14 cellular contexts compared by ENCODE assay signal in the genomic region with DNA sequence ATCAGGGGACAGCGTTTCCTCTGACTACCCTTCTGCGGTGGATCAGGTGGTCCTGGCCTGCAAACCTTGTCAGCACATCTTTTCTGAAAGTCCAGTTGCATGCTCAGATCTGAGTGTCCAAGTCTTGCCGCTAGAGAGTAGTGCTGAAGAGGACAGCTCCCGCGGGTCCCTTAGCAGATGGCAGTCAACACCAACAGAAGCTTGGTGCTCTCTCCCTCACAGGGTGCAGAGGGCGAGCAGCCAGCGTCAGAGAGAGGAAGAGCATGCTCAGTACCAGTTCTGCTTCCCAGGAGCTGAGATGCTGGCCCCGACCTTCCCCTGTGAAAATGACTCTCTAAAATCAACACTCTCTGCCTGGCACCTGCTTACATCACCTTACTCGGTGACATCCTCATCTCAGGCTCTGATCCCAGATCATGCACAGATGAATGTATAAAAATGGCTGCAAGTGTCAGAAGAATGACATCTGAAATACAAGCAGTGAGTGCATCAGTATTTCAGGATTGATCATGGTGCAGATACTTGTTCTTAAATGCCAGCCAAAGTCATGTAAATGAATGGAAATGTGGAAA.
DNase-seq lines count a peak whose midpoint lies in the region; ATAC-seq lines count a peak whose summit lies in the region.
"Had no signal": no experiment of that assay in that cellular context is flagged by ENCODE, and none has a peak within 500 bp of the region (broad histone marks: within the 10 kb centered on the region; RNA-seq: fewer than 3 reads in every experiment).

No MANE protein-coding gene starts in this region.

- H3K27me3 ChIP-seq in H7 (ENCODE audit: control insufficient read depth, insufficient read depth, low read length) (no peaks in the 10 kb centered on the region), mesenchymal stem cell (ENCODE audit: control insufficient read depth in 1 of 2, insufficient read depth in 1 of 2, low read length in 2 of 2) (peaks cover 0 to 53% of the 10 kb centered on the region in 2 experiments)

- H3K36me3 ChIP-seq in H7 (replicated peaks; ENCODE audit: control insufficient read depth, insufficient read depth, low read length) (no peaks in the 10 kb centered on the region), mesenchymal stem cell (ENCODE audit: control insufficient read depth in 1 of 2, insufficient read depth in 2 of 2, low read depth in 1 of 2, low read length in 2 of 2) (no peaks in the 10 kb centered on the region)
- H3K36me3 ChIP-seq: HAP-1, lower lobe of right lung had no signal

- no peaks in the 10 kb centered on the region for H3K4me1 ChIP-seq in mesenchymal stem cell (ENCODE audit: control insufficient read depth, insufficient read depth, low read depth, low read length)
- H3K4me1 ChIP-seq: HAP-1, lower lobe of right lung had no signal

- H3K4ac ChIP-seq in mesenchymal stem cell (ENCODE audit: low read depth in 1 of 2, low read length in 2 of 2), result no peak overlapping the region

- H2BK15ac ChIP-seq in mesenchymal stem cell (ENCODE audit: low read depth, poor library complexity, severe bottlenecking), result no peak overlapping the region

- H2AK5ac ChIP-seq in mesenchymal stem cell (ENCODE audit: low read length, severe bottlenecking), result no peak overlapping the region

- no peak overlapping the region for H3K27ac ChIP-seq in mesenchymal stem cell (ENCODE audit: low read length, poor library complexity, severe bottlenecking)
- H3K27ac ChIP-seq: lower lobe of right lung, skin epidermis had no signal

- no peak overlapping the region for H2BK120ac ChIP-seq in mesenchymal stem cell (ENCODE audit: low read depth, low read length)

- H4K91ac ChIP-seq in mesenchymal stem cell (ENCODE audit: low read length), result no peak overlapping the region

- no peaks in the 10 kb centered on the region for H3K79me1 ChIP-seq in mesenchymal stem cell (replicated peaks; ENCODE audit: low read length, poor library complexity, severe bottlenecking)

- no peak overlapping the region for H3K18ac ChIP-seq in mesenchymal stem cell (ENCODE audit: low read depth in 1 of 2, low read length in 2 of 2)

- H3K9ac ChIP-seq in mesenchymal stem cell (ENCODE audit: low read length), result no peak overlapping the region

- no peak overlapping the region for H2AFZ ChIP-seq in mesenchymal stem cell (ENCODE audit: low read depth, low read length)

- no peak overlapping the region for H3K14ac ChIP-seq in mesenchymal stem cell (ENCODE audit: low read length in 2 of 2)

- H3K4me3 ChIP-seq in H7 (ENCODE audit: insufficient read depth, low read depth, low read length), result no peak overlapping the region
- no peak overlapping the region for H3K4me3 ChIP-seq in mesenchymal stem cell (ENCODE audit: insufficient read depth in 1 of 2, low read depth in 1 of 2, low read length in 2 of 2)
- H3K4me3 ChIP-seq: HAP-1, lower lobe of right lung, skin epidermis had no signal

- H3K4me2 ChIP-seq in mesenchymal stem cell (ENCODE audit: low read length, poor library complexity, severe bottlenecking), result no peak overlapping the region

- peaks cover 14% of the 10 kb centered on the region for H3K9me3 ChIP-seq in mesenchymal stem cell (ENCODE audit: control insufficient read depth, low read length)
- H3K9me3 ChIP-seq: HAP-1, lower lobe of right lung had no signal

- no peak overlapping the region for H2BK12ac ChIP-seq in mesenchymal stem cell (ENCODE audit: low read length in 2 of 2)

- no peak overlapping the region for H4K8ac ChIP-seq in mesenchymal stem cell (ENCODE audit: low read length)

- 56% methylated on average over 8 of the region's 9 CpGs for WGBS in mesenchymal stem cell

- H3K23ac ChIP-seq in mesenchymal stem cell (ENCODE audit: low read length in 2 of 2), result no peak overlapping the region

- ATAC-seq in GM21390 (IDR thresholded peaks at IDR 0.05; ENCODE audit: unreplicated experiment) (no peak), HG02763 (IDR thresholded peaks at IDR 0.05; ENCODE audit: unreplicated experiment) (no peak)
- ATAC-seq: lower lobe of right lung had no signal

- H2BK5ac ChIP-seq in mesenchymal stem cell (ENCODE audit: low read depth, low read length, poor library complexity, severe bottlenecking), result no peak overlapping the region

- DNase-seq in H7 (peak; percentile 82), NCI-H1694 treated with DMSO at 0.1 percent for 48 hours (lab: John Stamatoyannopoulos, UW) (peak; percentile 37), cerebellar cortex (ENCODE audit: low spot score) (peak; percentile 71), mesenchymal stem cell (peak; percentile 7), NCI-H69 (lab: John Stamatoyannopoulos, UW) (no peak), amniotic stem cell (lab: John Stamatoyannopoulos, UW) (no peak)
- DNase-seq: activated CD4-positive, alpha-beta T cell treated with anti-CD3 and anti-CD28 coated beads, Interleukin-2, amount 10 ng/mL, durations not matched to agents 24 days and 14 days; lower lobe of right lung; NCI-H1930; SIG-M5 had no signal

Comparison
In these comparisons a context has a peak if more than half of its experiments do, and no peak if none do; other contexts are left out.
1. DNase-seq: peak in H7 (single experiment), NCI-H1694 treated with DMSO at 0.1 percent for 48 hours (single experiment), cerebellar cortex (single experiment) and mesenchymal stem cell (single experiment); none in NCI-H69 (single experiment) and amniotic stem cell (single experiment).